In genomic region chr1:172745014-172745413, GRCh38 we compare ENCODE assay signal across 8 cellular contexts.
DNase-seq lines count a peak whose midpoint lies in the region; ATAC-seq and TF ChIP-seq lines count a peak whose summit lies in the region.

No MANE protein-coding gene starts in this region.

- TF ChIP-seq CTCF in OCI-LY1 (IDR thresholded peaks at IDR 0.05; ENCODE audit: low read length) = peak; percentile 85

- no peak overlapping the region for H3K4me2 ChIP-seq in OCI-LY1 (ENCODE audit: low read length)

- H3K27ac ChIP-seq in OCI-LY1 (ENCODE audit: low read depth, low read length, poor library complexity, severe bottlenecking) = no peak overlapping the region

- H3K79me2 ChIP-seq in OCI-LY1 (ENCODE audit: insufficient read depth, low read length) = no peaks in the 10 kb centered on the region

- H3K4me1 ChIP-seq in OCI-LY1 (ENCODE audit: insufficient read depth, low read length, severe bottlenecking) = peaks cover 11% of the 10 kb centered on the region

- ATAC-seq in GM19328 (IDR thresholded peaks at IDR 0.05; ENCODE audit: unreplicated experiment) (peak; percentile 59), HG03159 (IDR thresholded peaks at IDR 0.05; ENCODE audit: unreplicated experiment) (peak; percentile 60)
- peak; percentile 76 for ATAC-seq in stimulated activated naive CD8-positive, alpha-beta T cell treated with anti-CD3 and anti-CD28 coated beads, Interleukin-15, Interleukin-2, amounts not matched to agents 100 U/mL and 50 U/mL, for 24 hours

- no peaks in the 10 kb centered on the region for H3K36me3 ChIP-seq in OCI-LY1 (ENCODE audit: insufficient read depth, low read length)

- H4K20me1 ChIP-seq in OCI-LY1 (ENCODE audit: insufficient read depth, low read length) = no peaks in the 10 kb centered on the region

- no peaks in the 10 kb centered on the region for H3K27me3 ChIP-seq in OCI-LY1 (ENCODE audit: insufficient read depth, low read length)

- no peaks in the 10 kb centered on the region for H3F3A ChIP-seq in OCI-LY1 (ENCODE audit: insufficient read depth, low read length)

- H2AFZ ChIP-seq in OCI-LY1 (ENCODE audit: low read length) = no peak overlapping the region

- no peak overlapping the region for H3K9ac ChIP-seq in OCI-LY1 (ENCODE audit: low read length)

- no peaks in the 10 kb centered on the region for H3K9me2 ChIP-seq in OCI-LY1 (ENCODE audit: low read depth, low read length)

- H3K4me3 ChIP-seq in OCI-LY1 (ENCODE audit: low read depth, low read length, poor library complexity, severe bottlenecking) = no peak overlapping the region

- H3K9me3 ChIP-seq in OCI-LY1 (ENCODE audit: low read length) = no peaks in the 10 kb centered on the region

- DNase-seq in NCI-H1417 (lab: John Stamatoyannopoulos, UW) (peak; percentile 8 to 61 (median 20)), NCI-H1417 treated with DMSO at 0.1 percent for 48 hours (lab: John Stamatoyannopoulos, UW) (no peak), astrocyte of the hippocampus (ENCODE audit: low read depth, low spot score) (peak; percentile 89), islet precursor cell (peak; percentile 63)
- DNase-seq in stimulated activated naive CD8-positive, alpha-beta T cell treated with anti-CD3 and anti-CD28 coated beads, Interleukin-15, Interleukin-2, amounts not matched to agents 100 U/mL and 50 U/mL, for 24 hours = peak; percentile 41
